10 cellular contexts compared by ENCODE assay signal in genomic region chr9:129607026-129607397, GRCh38.
DNase-seq lines count a peak whose midpoint lies in the region; ATAC-seq and TF ChIP-seq lines count a peak whose summit lies in the region.
"Had no signal": no experiment of that assay in that cellular context is flagged by ENCODE, and none has a peak within 500 bp of the region (broad histone marks: within the 10 kb centered on the region; RNA-seq: fewer than 3 reads in every experiment).

No MANE protein-coding gene starts in this region.

- H3K27ac Mint-ChIP-seq in stimulated activated naive CD8-positive, alpha-beta T cell treated with anti-CD3 and anti-CD28 coated beads, Interleukin-15, Interleukin-2, amounts not matched to agents 100 ng/mL and 50 ng/mL, for 24 hours = peak overlapping the region; percentile 36
- peak overlapping the region; percentile 90 to 98 (median 92) for H3K27ac Mint-ChIP-seq in nephron

- peaks cover 40% of the 10 kb centered on the region for H3K4me1 Mint-ChIP-seq in stimulated activated naive CD8-positive, alpha-beta T cell treated with anti-CD3 and anti-CD28 coated beads, Interleukin-15, Interleukin-2, amounts not matched to agents 100 ng/mL and 50 ng/mL, for 24 hours (ENCODE audit: low read depth)
- H3K4me1 Mint-ChIP-seq in nephron = peaks cover 39% of the 10 kb centered on the region

- no peaks in the 10 kb centered on the region for H3K9me3 Mint-ChIP-seq in stimulated activated naive CD8-positive, alpha-beta T cell treated with anti-CD3 and anti-CD28 coated beads, Interleukin-15, Interleukin-2, amounts not matched to agents 100 ng/mL and 50 ng/mL, for 24 hours
- no peaks in the 10 kb centered on the region for H3K9me3 Mint-ChIP-seq in nephron
- H3K9me3 Mint-ChIP-seq: activated T-cell treated with anti-CD3 and anti-CD28 coated beads, Interleukin-2, amount 50 U/mL, for 4 hours; neural crest cell had no signal

- peak overlapping the region; percentile 57 for H3K27ac ChIP-seq in cingulate gyrus (ENCODE audit: low read depth, low read length)

- H3K4me3 Mint-ChIP-seq in stimulated activated naive CD8-positive, alpha-beta T cell treated with anti-CD3 and anti-CD28 coated beads, Interleukin-15, Interleukin-2, amounts not matched to agents 100 ng/mL and 50 ng/mL, for 24 hours = no peak overlapping the region
- H3K4me3 Mint-ChIP-seq in nephron = no peak overlapping the region
- H3K4me3 Mint-ChIP-seq: activated T-cell treated with anti-CD3 and anti-CD28 coated beads, Interleukin-2, amount 50 U/mL, for 4 hours had no signal

- DNase-seq in stimulated activated naive CD8-positive, alpha-beta T cell treated with anti-CD3 and anti-CD28 coated beads, Interleukin-15, Interleukin-2, amounts not matched to agents 100 U/mL and 50 U/mL, for 24 hours = no peak
- DNase-seq in NCI-H1417 (lab: John Stamatoyannopoulos, UW) = no peak
- DNase-seq: activated T-cell treated with anti-CD3 and anti-CD28 coated beads, Interleukin-2, amount 50 U/mL, for 4 hours had no signal

- no peak for ATAC-seq in stimulated activated naive CD8-positive, alpha-beta T cell treated with anti-CD3 and anti-CD28 coated beads, Interleukin-15, Interleukin-2, amounts not matched to agents 100 U/mL and 50 U/mL, for 24 hours
- ATAC-seq in GM21723 (IDR thresholded peaks at IDR 0.05; ENCODE audit: unreplicated experiment) (no peak), HG02610 (IDR thresholded peaks at IDR 0.05; ENCODE audit: unreplicated experiment) (no peak), HG02588 (IDR thresholded peaks at IDR 0.05; ENCODE audit: unreplicated experiment) (no peak)
- ATAC-seq: activated T-cell treated with anti-CD3 and anti-CD28 coated beads, Interleukin-2, amount 50 U/mL, for 4 hours had no signal

- H3K27me3 Mint-ChIP-seq in stimulated activated naive CD8-positive, alpha-beta T cell treated with anti-CD3 and anti-CD28 coated beads, Interleukin-15, Interleukin-2, amounts not matched to agents 100 ng/mL and 50 ng/mL, for 24 hours = no peaks in the 10 kb centered on the region
- H3K27me3 Mint-ChIP-seq in nephron (ENCODE audit: low read depth) = no peaks in the 10 kb centered on the region

- TF ChIP-seq CTCF in nephron (IDR thresholded peaks at IDR 0.05; ENCODE audit: unreplicated experiment in 3 of 3) = no peak

- no peaks in the 10 kb centered on the region for H3K36me3 Mint-ChIP-seq in stimulated activated naive CD8-positive, alpha-beta T cell treated with anti-CD3 and anti-CD28 coated beads, Interleukin-15, Interleukin-2, amounts not matched to agents 100 ng/mL and 50 ng/mL, for 24 hours (ENCODE audit: low read depth)
- no peaks in the 10 kb centered on the region for H3K36me3 Mint-ChIP-seq in nephron (ENCODE audit: low read depth)
